In the genomic region with DNA sequence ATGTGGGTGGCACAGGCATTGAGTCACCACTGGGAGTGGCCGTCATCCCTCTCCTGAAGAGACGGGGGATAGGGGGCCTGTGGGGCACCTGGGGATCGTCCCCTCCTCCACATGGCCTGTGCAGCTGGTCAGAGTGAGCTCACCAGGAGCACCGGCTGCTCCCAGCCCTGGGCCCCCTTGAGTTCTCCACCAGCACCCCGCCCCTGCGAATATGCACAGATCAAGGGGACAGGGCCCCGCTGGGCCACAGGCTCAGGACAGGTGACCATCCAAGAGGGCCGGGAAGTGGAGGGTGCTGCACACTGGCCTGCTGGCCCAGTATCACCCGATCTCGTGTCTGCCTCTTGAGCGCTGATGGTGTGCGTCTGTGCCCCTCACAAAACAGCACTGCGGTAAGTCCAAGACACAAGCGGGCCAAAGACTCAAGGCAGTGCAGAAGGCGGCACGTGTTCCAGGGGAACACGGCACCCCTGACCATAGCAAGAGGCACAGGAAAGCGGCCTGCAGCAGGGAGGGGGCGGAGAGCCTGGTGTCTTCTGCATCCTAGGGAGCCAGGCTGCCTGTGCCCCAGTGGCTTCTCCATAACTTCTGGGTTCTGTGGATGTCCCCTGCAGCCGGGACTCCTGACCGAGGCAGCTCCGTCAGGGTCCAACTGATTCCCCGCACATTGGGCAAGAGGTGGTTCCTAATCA, we compare ENCODE assay signal across 24 cellular contexts. TPM values are rescaled to one million over a fixed set of nuclear protein-coding genes. Genes with fewer than 3 reads are reported as not detected.
A peak's percentile ranks its signal among the peaks of the same experiment; 100 is the strongest.
DNase-seq lines count a peak whose midpoint lies in the region; ATAC-seq and TF ChIP-seq lines count a peak whose summit lies in the region.
"Had no signal": no experiment of that assay in that cellular context is flagged by ENCODE, and none has a peak within 500 bp of the region (broad histone marks: within the 10 kb centered on the region; RNA-seq: fewer than 3 reads in every experiment).

No MANE protein-coding gene starts in this region.

- intact Hi-C loops in cardiac septum (cut with DNase I) (no loop called here), left ventricle myocardium superior (cut with micrococcal nuclease) (no loop called here), sciatic nerve (cut with DNase I) (no loop called here), mucosa of descending colon (cut with DNase I, micrococcal nuclease) (no loop called here)

- DNase-seq in cardiac septum (ENCODE audit: low spot score) (peak; percentile 44), left ventricle myocardium superior (no peak), SW480 (ENCODE audit: low spot score) (peak; percentile 45), sciatic nerve (ENCODE audit: low spot score) (peak; percentile 43), mucosa of descending colon (no peak), medulla oblongata (ENCODE audit: extremely low spot score) (no peak), NCI-H1105 (lab: John Stamatoyannopoulos, UW) (no peak)
- DNase-seq: CD4-positive, alpha-beta T cell; COR-L47; GOT3; IMR-90; KG1; MG63; NCI-H1417; NCI-H1694; NCI-H2029 treated with DMSO at 0.1 percent for 48 hours; NCI-H446 treated with DMSO at 0.1 percent for 48 hours; NCI-H526; Right ventricle myocardium superior; RPMI8226 had no signal

- H3K4me1 ChIP-seq in mucosa of descending colon (ENCODE audit: low read depth): no peaks in the 10 kb centered on the region

- H3K4me3 ChIP-seq in mucosa of descending colon: no peak overlapping the region
- H3K4me3 ChIP-seq: BLaER1 treated with 17β-estradiol and CSF1 and Interleukin-3, amounts not matched to agents 10 nM and 100 nM; MG63 had no signal

- ATAC-seq in left ventricle myocardium superior (no peak), sciatic nerve (no peak), mucosa of descending colon (no peak)
- ATAC-seq: HCT116 had no signal

- H3K9me3 ChIP-seq in mucosa of descending colon: no peaks in the 10 kb centered on the region
- H3K9me3 ChIP-seq: BLaER1 treated with 17β-estradiol and CSF1 and Interleukin-3, amounts not matched to agents 10 nM and 100 nM; MG63 had no signal

- TF ChIP-seq CTCF in mucosa of descending colon (IDR thresholded peaks at IDR 0.05): no peak

- H3K36me3 ChIP-seq in mucosa of descending colon (ENCODE audit: low read depth): no peaks in the 10 kb centered on the region
- H3K36me3 ChIP-seq: BLaER1 treated with 17β-estradiol and CSF1 and Interleukin-3, amounts not matched to agents 10 nM and 100 nM; MG63 had no signal

RNA-seq across cellular contexts. Expression of a gene that starts 18.1 kb away (rescaled TPM):
- not detected for total RNA-seq in cardiac septum
- total RNA-seq in left ventricle myocardium superior: 2.7 TPM
- not detected for total RNA-seq in sciatic nerve
- under 1 TPM in 1 of 3 donors, not detected in 2; 0.28 TPM for total RNA-seq in mucosa of descending colon
- total RNA-seq: A172; CD4-positive, alpha-beta T cell; IMR-90; SK-MEL-5 had no signal

RNA-seq across cellular contexts. Expression of a gene that starts 32.5 kb away (rescaled TPM):
- total RNA-seq in cardiac septum (not detected), left ventricle myocardium superior (not detected), sciatic nerve (not detected), mucosa of descending colon (not detected)
- total RNA-seq: A172; CD4-positive, alpha-beta T cell; IMR-90; Right ventricle myocardium superior; SK-MEL-5 had no signal

RNA-seq across cellular contexts. Expression of a gene that starts 47.5 kb away (rescaled TPM):
- total RNA-seq in cardiac septum (not detected), left ventricle myocardium superior (not detected), sciatic nerve (not detected), mucosa of descending colon (not detected)
- total RNA-seq: A172; CD4-positive, alpha-beta T cell; IMR-90; Right ventricle myocardium superior; SK-MEL-5 had no signal

Comparison
In these comparisons a context has a peak if more than half of its experiments do, and no peak if none do; other contexts are left out.
1. DNase-seq: peak in cardiac septum (single experiment), SW480 (single experiment) and sciatic nerve (single experiment); none in left ventricle myocardium superior (single experiment), mucosa of descending colon (0 of 3), medulla oblongata (single experiment) and NCI-H1105 (single experiment).